Comparison of ENCODE assay signal across 29 cellular contexts in genomic region chr11:68259122-68259959, GRCh38. TPM values are rescaled to one million over a fixed set of nuclear protein-coding genes. Genes with fewer than 3 reads are reported as not detected.
DNase-seq lines count a peak whose midpoint lies in the region; ATAC-seq, FAIRE-seq and TF ChIP-seq lines count a peak whose summit lies in the region.
"Had no signal": no experiment of that assay in that cellular context is flagged by ENCODE, and none has a peak within 500 bp of the region (broad histone marks: within the 10 kb centered on the region; RNA-seq: fewer than 3 reads in every experiment).

No MANE protein-coding gene starts in this region.

- ATAC-seq in activated T-helper 17 cell treated with anti-CD3 and anti-CD28 coated beads, Interleukin-2, amount 50 U/mL, for 72 hours (replicated peaks): no peak
- ATAC-seq: PC-3, T-helper 17 cell had no signal

- DNase-seq in Caco-2: no peak
- DNase-seq in HTR-8/SVneo (ENCODE audit: insufficient read length, low spot score): no peak
- DNase-seq in chondrocyte (ENCODE audit: low spot score): no peak
- no peak for DNase-seq in neuronal stem cell (ENCODE audit: low spot score)
- no peak for DNase-seq in nucleus accumbens (lab: John Stamatoyannopoulos, UW)
- DNase-seq in hepatic stellate cell (ENCODE audit: low spot score): no peak
- DNase-seq in activated CD4-positive, alpha-beta T cell treated with anti-CD3 and anti-CD28 coated beads for 4 hours: no peak
- DNase-seq: activated gamma-delta T cell; activated T-cell treated with anti-CD3 and anti-CD28 coated beads, Interleukin-2, amount 50 U/mL, for 24 hours; central memory CD4-positive, alpha-beta T cell; glutamatergic neuron; Kasumi-1; NCI-H1417 treated with DMSO at 0.1 percent for 48 hours; NCI-H2081; NCI-H69; occipital lobe; PC-3; Right ventricle myocardium superior; sigmoid colon; stimulated activated CD4-positive, alpha-beta T cell treated with anti-CD3 and anti-CD28 coated beads, Interleukin-12 subunit alpha, Interleukin-12 subunit beta, amount 100 ng/mL, for 4 hours; stimulated activated CD4-positive, alpha-beta T cell treated with anti-CD3 and anti-CD28 coated beads, Interleukin-4, amount 100 ng/mL, for 1 hour; T-helper 17 cell; upper lobe of left lung had no signal

- CTCF ChIA-PET in Caco-2 (lab: Charles Lee): interaction anchor here (1.1 to 5.0 kb wide), 2 partner anchors 33 to 38 kb away, joined by 3 to 100 read pairs; no protein-coding TSS in a partner anchor

- H2AFZ ChIP-seq in neuronal stem cell (ENCODE audit: low read length): no peak overlapping the region

- H2BK15ac ChIP-seq in neuronal stem cell (ENCODE audit: low read length): no peak overlapping the region

- H4K8ac ChIP-seq in neuronal stem cell (ENCODE audit: low read depth, low read length): peak overlapping the region; percentile 48

- H3K9ac ChIP-seq in neuronal stem cell (ENCODE audit: low read depth, low read length, poor library complexity): peak overlapping the region; percentile 74

- no CpG with 5 or more reads among the region's 15 CpGs for WGBS in neuronal stem cell (ENCODE audit: extremely low coverage in 2 of 2, insufficient read length in 2 of 2, insufficient replicate concordance in 1 of 2), 2 donors

- no peak overlapping the region for H3K4ac ChIP-seq in neuronal stem cell (ENCODE audit: low read length)

- H3K14ac ChIP-seq in neuronal stem cell (ENCODE audit: low read length): peak overlapping the region; percentile 27

- H3K4me3 ChIP-seq in Caco-2 (ENCODE audit: low read depth, low read length): no peak overlapping the region
- H3K4me3 ChIP-seq in neuronal stem cell (ENCODE audit: low read length in 2 of 2): no peak overlapping the region
- H3K4me3 ChIP-seq: BLaER1 treated with 17β-estradiol and CSF1 and Interleukin-3, amounts not matched to agents 10 nM and 100 nM; sigmoid colon; upper lobe of left lung had no signal

- TF ChIP-seq CTCF in Caco-2 (IDR thresholded peaks at IDR 0.05; ENCODE audit: insufficient read depth in 1 of 2, low read depth in 1 of 2, low read length in 1 of 2, severe bottlenecking in 1 of 2, unreplicated experiment in 1 of 2): no peak
- no peak for TF ChIP-seq CTCF in chondrocyte (IDR thresholded peaks at IDR 0.05)

- H2BK5ac ChIP-seq in neuronal stem cell (ENCODE audit: low read length): no peak overlapping the region

- H3K36me3 ChIP-seq in Caco-2 (ENCODE audit: control insufficient read depth, insufficient read depth, low read length): peaks cover 6% of the 10 kb centered on the region; the same call in 1 of the 2 replicates
- peaks cover 28 to 40% of the 10 kb centered on the region in 2 donors for H3K36me3 ChIP-seq in neuronal stem cell (replicated peaks in 1 of 2; ENCODE audit: control insufficient read depth in 2 of 2, insufficient read depth in 2 of 2, low read length in 2 of 2)

- H3K4me1 Mint-ChIP-seq in Caco-2 (ENCODE audit: low read depth, unreplicated experiment): peaks cover 22% of the 10 kb centered on the region
- H3K4me1 Mint-ChIP-seq in chondrocyte (ENCODE audit: low read depth): peaks cover 25% of the 10 kb centered on the region
- peaks cover 8% of the 10 kb centered on the region for H3K4me1 Mint-ChIP-seq in activated T-helper 17 cell treated with anti-CD3 and anti-CD28 coated beads, Interleukin-2, amount 50 U/mL, for 72 hours

- H3K27ac Mint-ChIP-seq in Caco-2 (ENCODE audit: unreplicated experiment) (peak overlapping the region; percentile 56), chondrocyte (ENCODE audit: unreplicated experiment) (peak overlapping the region; percentile 49)
- no peak overlapping the region for H3K27ac Mint-ChIP-seq in activated T-helper 17 cell treated with anti-CD3 and anti-CD28 coated beads, Interleukin-2, amount 50 U/mL, for 72 hours
- H3K27ac Mint-ChIP-seq: activated T-cell treated with anti-CD3 and anti-CD28 coated beads, Interleukin-2, amount 50 U/mL, for 24 hours; mesothelial cell of epicardium; T-helper 17 cell had no signal

- no peak overlapping the region for H3K4me3 Mint-ChIP-seq in Caco-2 (ENCODE audit: unreplicated experiment)
- H3K4me3 Mint-ChIP-seq in chondrocyte (ENCODE audit: unreplicated experiment): no peak overlapping the region
- no peak overlapping the region for H3K4me3 Mint-ChIP-seq in activated T-helper 17 cell treated with anti-CD3 and anti-CD28 coated beads, Interleukin-2, amount 50 U/mL, for 72 hours
- H3K4me3 Mint-ChIP-seq: activated T-cell treated with anti-CD3 and anti-CD28 coated beads, Interleukin-2, amount 50 U/mL, for 24 hours; mesothelial cell of epicardium; T-helper 17 cell had no signal

- H3K4me2 ChIP-seq in neuronal stem cell (ENCODE audit: insufficient read depth, low read length, poor library complexity, severe bottlenecking): no peak overlapping the region

- peaks cover 23% of the 10 kb centered on the region for H3K4me1 ChIP-seq in Caco-2
- peaks cover 8 to 10% of the 10 kb centered on the region in 2 donors for H3K4me1 ChIP-seq in neuronal stem cell (ENCODE audit: control insufficient read depth in 2 of 2, insufficient read depth in 1 of 2, low read depth in 1 of 2, low read length in 2 of 2)

- H3K79me1 ChIP-seq in neuronal stem cell (ENCODE audit: low read depth, low read length): no peaks in the 10 kb centered on the region

- peak overlapping the region; percentile 63 for H3K18ac ChIP-seq in neuronal stem cell (ENCODE audit: low read length)

- no peak overlapping the region for H2BK12ac ChIP-seq in neuronal stem cell (ENCODE audit: low read length)

- H4K91ac ChIP-seq in neuronal stem cell (ENCODE audit: low read depth, low read length, poor library complexity): no peak overlapping the region

- intact Hi-C loops in Caco-2 (cut with micrococcal nuclease; ENCODE audit: unreplicated experiment): no loop called here

- no TSS peak for BruUV-seq in Caco-2 (replicated peaks; lab: Mats Ljungman, UMichigan)

- no peaks in the 10 kb centered on the region for H3K27me3 ChIP-seq in Caco-2 (replicated peaks; ENCODE audit: control insufficient read depth, insufficient read depth, low read length)
- peaks cover 0 to 2% (median 0%) of the 10 kb centered on the region in 3 experiments for H3K27me3 ChIP-seq in neuronal stem cell (ENCODE audit: control insufficient read depth in 3 of 3, insufficient read depth in 3 of 3, low read depth in 1 of 3, low read length in 3 of 3)
- H3K27me3 ChIP-seq: BLaER1 treated with 17β-estradiol and CSF1 and Interleukin-3, amounts not matched to agents 10 nM and 100 nM; sigmoid colon; upper lobe of left lung had no signal

- H2AK5ac ChIP-seq in neuronal stem cell (ENCODE audit: low read depth, low read length): peak overlapping the region; percentile 27

- H3K27me3 Mint-ChIP-seq in Caco-2 (ENCODE audit: insufficient read depth, unreplicated experiment) (no peaks in the 10 kb centered on the region), chondrocyte (ENCODE audit: low read depth) (no peaks in the 10 kb centered on the region)
- H3K27me3 Mint-ChIP-seq in activated T-helper 17 cell treated with anti-CD3 and anti-CD28 coated beads, Interleukin-2, amount 50 U/mL, for 72 hours: no peaks in the 10 kb centered on the region
- H3K27me3 Mint-ChIP-seq: activated T-cell treated with anti-CD3 and anti-CD28 coated beads, Interleukin-2, amount 50 U/mL, for 24 hours; T-helper 17 cell had no signal

- H2BK120ac ChIP-seq in neuronal stem cell (ENCODE audit: low read depth, low read length): peak overlapping the region; percentile 49

- no peaks in the 10 kb centered on the region for H3K9me3 ChIP-seq in Caco-2
- peaks cover 0 to 3% of the 10 kb centered on the region in 2 donors for H3K9me3 ChIP-seq in neuronal stem cell (replicated peaks in 1 of 2; ENCODE audit: control insufficient read depth in 2 of 2, insufficient read depth in 1 of 2, low read depth in 1 of 2, low read length in 2 of 2)
- H3K9me3 ChIP-seq: BLaER1 treated with 17β-estradiol and CSF1 and Interleukin-3, amounts not matched to agents 10 nM and 100 nM; sigmoid colon; upper lobe of left lung had no signal

- FAIRE-seq in HTR-8/SVneo (lab: Jason Lieb, UNC): peak; percentile 72
- FAIRE-seq: astrocyte, GM12891, keratinocyte had no signal

- peaks cover 42% of the 10 kb centered on the region for H3K36me3 Mint-ChIP-seq in Caco-2 (ENCODE audit: insufficient read depth, unreplicated experiment)
- peaks cover 21% of the 10 kb centered on the region for H3K36me3 Mint-ChIP-seq in chondrocyte (ENCODE audit: low read depth)
- peaks cover 24% of the 10 kb centered on the region for H3K36me3 Mint-ChIP-seq in activated T-helper 17 cell treated with anti-CD3 and anti-CD28 coated beads, Interleukin-2, amount 50 U/mL, for 72 hours (ENCODE audit: low read depth)

- H3K27ac ChIP-seq in neuronal stem cell (replicated peaks; ENCODE audit: low read length): no peak overlapping the region
- H3K27ac ChIP-seq: sigmoid colon had no signal

- peak overlapping the region; percentile 80 for H3K23ac ChIP-seq in neuronal stem cell (ENCODE audit: low read depth, low read length, poor library complexity)

- POLR2A ChIA-PET in Caco-2 (lab: Charles Lee): interaction anchor here (0.6 to 0.7 kb wide), 2 partner anchors 80 to 201 kb away, joined by 3 to 4 read pairs; partner anchors contain the start of gene PPP6R3

- H3K9me3 Mint-ChIP-seq in Caco-2 (ENCODE audit: unreplicated experiment): no peaks in the 10 kb centered on the region
- no peaks in the 10 kb centered on the region for H3K9me3 Mint-ChIP-seq in chondrocyte (ENCODE audit: low read depth)
- H3K9me3 Mint-ChIP-seq in activated T-helper 17 cell treated with anti-CD3 and anti-CD28 coated beads, Interleukin-2, amount 50 U/mL, for 72 hours: no peaks in the 10 kb centered on the region
- H3K9me3 Mint-ChIP-seq: activated T-cell treated with anti-CD3 and anti-CD28 coated beads, Interleukin-2, amount 50 U/mL, for 24 hours; mesothelial cell of epicardium had no signal

RNA-seq across cellular contexts. Expression of gene C11orf24, which starts 12.4 kb away (rescaled TPM):
- 79.8 and 83.2 TPM in 2 replicates for total RNA-seq in Caco-2 (2022)
- total RNA-seq in chondrocyte: 104 to 110 TPM (median 107 TPM) in 3 replicates
- 36.4 TPM for polyA plus RNA-seq in neuronal stem cell (2013, experiment 1 of 2)
- polyA plus RNA-seq in neuronal stem cell (2013, experiment 2 of 2): 35.7 TPM
- total RNA-seq in activated T-helper 17 cell treated with anti-CD3 and anti-CD28 coated beads, Interleukin-2, amount 50 U/mL, for 72 hours: 10 to 100 TPM; 26.6 to 38.7 TPM

RNA-seq across cellular contexts. Expression of gene KMT5B, which starts 46.2 kb away (rescaled TPM):
- total RNA-seq in Caco-2 (2022): 89.1 and 91.2 TPM in 2 replicates
- total RNA-seq in chondrocyte: 40.8 to 44.4 TPM (median 41.2 TPM) in 3 replicates
- polyA plus RNA-seq in neuronal stem cell (2013, experiment 1 of 2): 39.9 TPM
- 39.4 TPM for polyA plus RNA-seq in neuronal stem cell (2013, experiment 2 of 2)
- 10 to 100 TPM; 20.1 to 30.0 TPM for total RNA-seq in activated T-helper 17 cell treated with anti-CD3 and anti-CD28 coated beads, Interleukin-2, amount 50 U/mL, for 72 hours

RNA-seq across cellular contexts. Expression of gene LRP5, which starts 53.0 kb away (rescaled TPM):
- total RNA-seq in Caco-2 (2022): 94.3 TPM in 2 replicates
- total RNA-seq in chondrocyte: 38.7 to 61.0 TPM (median 47.2 TPM) in 3 replicates
- 32.3 TPM for polyA plus RNA-seq in neuronal stem cell (2013, experiment 1 of 2)
- polyA plus RNA-seq in neuronal stem cell (2013, experiment 2 of 2): 34.5 TPM
- total RNA-seq in activated T-helper 17 cell treated with anti-CD3 and anti-CD28 coated beads, Interleukin-2, amount 50 U/mL, for 72 hours: 1 to 10 TPM; 4.6 to 6.0 TPM
